In genomic region chr22:20099099-20099711, GRCh38 we compare ENCODE assay signal across 15 cellular contexts. TPM values are rescaled to one million over a fixed set of nuclear protein-coding genes. Genes with fewer than 3 reads are reported as not detected.
DNase-seq lines count a peak whose midpoint lies in the region; ATAC-seq and TF ChIP-seq lines count a peak whose summit lies in the region.
"Had no signal": no experiment of that assay in that cellular context is flagged by ENCODE, and none has a peak within 500 bp of the region (broad histone marks: within the 10 kb centered on the region; RNA-seq: fewer than 3 reads in every experiment).

No MANE protein-coding gene starts in this region.

- peak overlapping the region; percentile 92 to 98 (median 94) for H3K27ac Mint-ChIP-seq in CD4-positive, alpha-beta memory T cell
- peak overlapping the region; percentile 87 for H3K27ac Mint-ChIP-seq in central memory CD8-positive, alpha-beta T cell (ENCODE audit: low read depth)
- H3K27ac Mint-ChIP-seq: neural progenitor cell had no signal

- H3K4me3 Mint-ChIP-seq in CD4-positive, alpha-beta memory T cell, result peak overlapping the region in 4 of 8 donors; percentile 5 to 91 (median 51)
- no peak overlapping the region for H3K4me3 Mint-ChIP-seq in central memory CD8-positive, alpha-beta T cell

- no peaks in the 10 kb centered on the region for H3K27me3 Mint-ChIP-seq in CD4-positive, alpha-beta memory T cell
- H3K27me3 Mint-ChIP-seq in central memory CD8-positive, alpha-beta T cell, result no peaks in the 10 kb centered on the region

- peak overlapping the region; percentile 69 for H3K27ac ChIP-seq in CD4-positive, alpha-beta memory T cell (ENCODE audit: low read depth, low read length)
- peak overlapping the region; percentile 6; the same call in 1 of the 2 replicates for H3K27ac ChIP-seq in DND-41 (ENCODE audit: low read length)
- H3K27ac ChIP-seq: adrenal gland, neural progenitor cell had no signal

- no peak overlapping the region for H3K4me2 ChIP-seq in DND-41 (ENCODE audit: insufficient read depth, low read length)
- H3K4me2 ChIP-seq: neural progenitor cell had no signal

- H3K27me3 ChIP-seq in CD4-positive, alpha-beta memory T cell (ENCODE audit: insufficient read depth, low read length), result no peaks in the 10 kb centered on the region
- H3K27me3 ChIP-seq in DND-41 (ENCODE audit: insufficient read depth, low read length, poor library complexity), result no peaks in the 10 kb centered on the region
- H3K27me3 ChIP-seq: adrenal gland, neural progenitor cell had no signal

- H3K36me3 ChIP-seq in CD4-positive, alpha-beta memory T cell (ENCODE audit: insufficient read depth, low read length), result peaks cover 50% of the 10 kb centered on the region
- peaks cover 91% of the 10 kb centered on the region for H3K36me3 ChIP-seq in DND-41 (ENCODE audit: insufficient read depth, low read length)

- POLR2A ChIA-PET in CD4-positive, alpha-beta memory T cell (lab: Charles Lee; ENCODE audit: partially characterized antibody), result no interaction called here

- CTCF ChIA-PET in CD4-positive, alpha-beta memory T cell (lab: Charles Lee; ENCODE audit: partially characterized antibody), result interaction anchor here (2.3 kb wide), 1 partner anchor 17 kb away, joined by 7 read pairs; no protein-coding TSS in a partner anchor

- intact Hi-C loops in CD4-positive, alpha-beta memory T cell (cut with micrococcal nuclease), result no loop called here

- H3K36me3 Mint-ChIP-seq in CD4-positive, alpha-beta memory T cell, result peaks cover 29 to 52% of the 10 kb centered on the region in 2 donors
- H3K36me3 Mint-ChIP-seq in central memory CD8-positive, alpha-beta T cell (ENCODE audit: insufficient read depth), result peaks cover 44% of the 10 kb centered on the region

- DNase-seq in CD4-positive, alpha-beta memory T cell, result no peak
- DNase-seq in DND-41, result no peak
- DNase-seq in central memory CD8-positive, alpha-beta T cell (ENCODE audit: low spot score in 2 of 2), result no peak
- DNase-seq in AG20443 (ENCODE audit: low spot score), result no peak
- no peak for DNase-seq in NCI-H2196 treated with DMSO at 0.1 percent for 48 hours (lab: John Stamatoyannopoulos, UW; ENCODE audit: unreplicated experiment)
- DNase-seq in NCI-H2171 treated with DMSO at 0.1 percent for 48 hours (lab: John Stamatoyannopoulos, UW), result no peak
- DNase-seq: adrenal gland; head of caudate nucleus; mesenchymal stem cell; NCI-H82; stimulated activated CD4-positive, alpha-beta T cell treated with anti-CD3 and anti-CD28 coated beads, Interleukin-15, amount 100 ng/mL, for 24 hours; stimulated activated naive CD8-positive, alpha-beta T cell treated with anti-CD3 and anti-CD28 coated beads, Interleukin-15, Interleukin-2, amounts not matched to agents 100 U/mL and 50 U/mL, for 24 hours had no signal

- no peak overlapping the region for H3K4me3 ChIP-seq in CD4-positive, alpha-beta memory T cell (ENCODE audit: low read length in 2 of 2)
- H3K4me3 ChIP-seq in DND-41 (ENCODE audit: low read depth in 1 of 2, low read length in 2 of 2), result no peak overlapping the region
- H3K4me3 ChIP-seq: adrenal gland, neural progenitor cell had no signal

- no peaks in the 10 kb centered on the region for H3K9me3 Mint-ChIP-seq in CD4-positive, alpha-beta memory T cell
- H3K9me3 Mint-ChIP-seq in central memory CD8-positive, alpha-beta T cell, result no peaks in the 10 kb centered on the region
- H3K9me3 Mint-ChIP-seq: neural progenitor cell had no signal

- H3K4me1 ChIP-seq in CD4-positive, alpha-beta memory T cell (ENCODE audit: insufficient read depth, low read length), result peaks cover 30% of the 10 kb centered on the region
- H3K4me1 ChIP-seq in DND-41 (ENCODE audit: insufficient read depth, low read length), result peaks cover 25% of the 10 kb centered on the region
- H3K4me1 ChIP-seq: adrenal gland, neural progenitor cell had no signal

- H3K79me2 ChIP-seq in DND-41 (ENCODE audit: insufficient read depth, low read length), result peaks cover 87% of the 10 kb centered on the region

- no peaks in the 10 kb centered on the region for H3K9me3 ChIP-seq in CD4-positive, alpha-beta memory T cell (ENCODE audit: control insufficient read depth in 1 of 2, low read length in 2 of 2)
- H3K9me3 ChIP-seq in DND-41 (ENCODE audit: insufficient read depth, low read length, severe bottlenecking), result no peaks in the 10 kb centered on the region
- H3K9me3 ChIP-seq: adrenal gland had no signal

- no peak for ATAC-seq in DND-41 (ENCODE audit: insufficient read depth, low read depth)
- ATAC-seq in central memory CD8-positive, alpha-beta T cell (replicated peaks; ENCODE audit: extremely low read depth, poor library complexity, severe bottlenecking), result no peak
- ATAC-seq: Panc1; stimulated activated naive CD8-positive, alpha-beta T cell treated with anti-CD3 and anti-CD28 coated beads, Interleukin-15, Interleukin-2, amounts not matched to agents 100 U/mL and 50 U/mL, for 24 hours had no signal

- peaks cover 24 to 54% (median 38%) of the 10 kb centered on the region in 4 donors for H3K4me1 Mint-ChIP-seq in CD4-positive, alpha-beta memory T cell
- peaks cover 52% of the 10 kb centered on the region for H3K4me1 Mint-ChIP-seq in central memory CD8-positive, alpha-beta T cell
- H3K4me1 Mint-ChIP-seq: neural progenitor cell had no signal

- H2AFZ ChIP-seq in DND-41 (ENCODE audit: low read depth, low read length), result no peak overlapping the region
- H2AFZ ChIP-seq: neural progenitor cell had no signal

- TF ChIP-seq CTCF in DND-41 (IDR thresholded peaks at IDR 0.05; ENCODE audit: borderline replicate concordance, extremely low read depth, low read length, poor library complexity, severe bottlenecking), result no peak

- no peak overlapping the region for H3K9ac ChIP-seq in DND-41 (ENCODE audit: low read depth, low read length)
- H3K9ac ChIP-seq: neural progenitor cell had no signal

- H4K20me1 ChIP-seq in DND-41 (ENCODE audit: insufficient read depth, low read length), result peaks cover 56% of the 10 kb centered on the region

RNA-seq across cellular contexts. Expression of gene RANBP1, which starts 16.7 kb away (rescaled TPM):
- 10 to 100 TPM; 61.9 to 67.9 TPM for total RNA-seq in CD4-positive, alpha-beta memory T cell
- 100 to 1,000 TPM in 1 of 2 donors, 10 to 100 TPM in 1; 87.0 to 111 TPM for polyA plus RNA-seq in CD4-positive, alpha-beta memory T cell

RNA-seq across cellular contexts. Expression of gene TRMT2A, which starts 17.8 kb away (rescaled TPM):
- total RNA-seq in CD4-positive, alpha-beta memory T cell, result 100 to 1,000 TPM; 110 to 126 TPM
- 10 to 100 TPM; 28.0 to 37.5 TPM for polyA plus RNA-seq in CD4-positive, alpha-beta memory T cell

RNA-seq across cellular contexts. Expression of gene DGCR8, which starts 19.2 kb away (rescaled TPM):
- 10 to 100 TPM; 47.6 to 48.2 TPM for total RNA-seq in CD4-positive, alpha-beta memory T cell
- polyA plus RNA-seq in CD4-positive, alpha-beta memory T cell, result 1 to 10 TPM; 2.2 to 5.1 TPM

RNA-seq across cellular contexts. Expression of gene ZDHHC8, which starts 32.4 kb away (rescaled TPM):
- 10 to 100 TPM; 80.0 to 81.7 TPM for total RNA-seq in CD4-positive, alpha-beta memory T cell
- 1 to 10 TPM; 1.0 to 7.0 TPM for polyA plus RNA-seq in CD4-positive, alpha-beta memory T cell

RNA-seq across cellular contexts. Expression of gene CCDC188, which starts 51.6 kb away (rescaled TPM):
- not detected for total RNA-seq in CD4-positive, alpha-beta memory T cell
- not detected for polyA plus RNA-seq in CD4-positive, alpha-beta memory T cell
- total RNA-seq: H1 had no signal
- polyA plus RNA-seq: H1 had no signal
